In the genomic region with DNA sequence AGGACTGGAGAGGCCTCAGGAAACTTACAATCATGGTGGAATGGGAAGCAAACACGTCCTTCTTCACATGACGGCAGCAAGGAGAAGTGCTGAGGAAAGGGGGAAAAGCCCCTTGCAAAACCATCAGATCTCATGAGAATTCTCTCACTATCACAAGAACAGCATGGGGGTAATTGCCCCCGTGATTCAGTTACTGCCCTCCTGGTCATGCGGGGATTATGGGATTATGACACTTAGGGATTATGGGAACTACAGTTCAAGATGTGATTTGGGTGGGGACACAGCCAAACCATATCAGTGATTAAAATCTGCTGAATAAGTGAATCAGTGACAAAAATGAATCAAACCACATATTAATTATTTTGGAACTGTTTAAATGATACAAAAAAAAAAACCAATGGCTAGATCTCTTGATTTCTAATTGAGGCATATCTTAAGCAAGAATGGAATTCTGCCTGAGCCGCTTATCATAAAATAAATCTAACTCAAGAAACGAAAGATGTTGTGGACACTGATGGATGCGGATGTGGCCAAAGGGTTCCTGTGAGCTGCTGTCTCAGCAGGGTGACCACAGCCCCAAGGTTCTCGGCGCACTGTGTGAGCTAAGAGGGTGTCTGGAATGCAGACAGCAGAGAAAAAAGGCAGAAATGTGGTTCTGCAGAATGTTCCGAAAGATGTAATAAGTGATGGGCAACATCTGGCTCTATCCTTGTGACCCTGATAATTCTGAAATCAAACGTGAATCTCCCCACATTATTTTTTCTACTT, we compare ENCODE assay signal across 1 cellular context.
TF ChIP-seq lines count a peak whose summit lies in the region.

No MANE protein-coding gene starts in this region.

TF ChIP-seq in K562, 482 proteins besides CTCF, POLR2A, EP300 and RAD21:
- TF ChIP-seq ZNF316 (IDR thresholded peaks at IDR 0.05), result peak; percentile 26; the same call in 1 of the 2 replicates
- 0 out of 2 replicates have a peak, but pooled peaks have one; percentile 5 for TF ChIP-seq MAFG (tag; conservative IDR thresholded peaks at IDR 0.05)
- TF ChIP-seq, protein P1, sequence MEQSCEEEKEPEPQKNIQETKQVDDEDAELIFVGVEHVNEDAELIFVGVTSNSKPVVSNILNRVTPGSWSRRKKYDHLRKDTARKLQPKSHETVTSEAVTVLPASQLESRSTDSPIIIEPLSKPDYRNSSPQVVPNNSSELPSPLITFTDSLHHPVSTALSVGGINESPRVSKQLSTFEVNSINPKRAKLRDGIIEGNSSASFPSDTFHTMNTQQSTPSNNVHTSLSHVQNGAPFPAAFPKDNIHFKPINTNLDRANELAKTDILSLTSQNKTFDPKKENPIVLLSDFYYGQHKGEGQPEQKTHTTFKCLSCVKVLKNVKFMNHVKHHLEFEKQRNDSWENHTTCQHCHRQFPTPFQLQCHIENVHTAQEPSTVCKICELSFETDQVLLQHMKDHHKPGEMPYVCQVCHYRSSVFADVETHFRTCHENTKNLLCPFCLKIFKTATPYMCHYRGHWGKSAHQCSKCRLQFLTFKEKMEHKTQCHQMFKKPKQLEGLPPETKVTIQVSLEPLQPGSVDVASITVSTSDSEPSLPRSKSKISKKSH (CRISPR knock-in tag; IDR thresholded peaks at IDR 0.05), result no peak
